In the genomic region with DNA sequence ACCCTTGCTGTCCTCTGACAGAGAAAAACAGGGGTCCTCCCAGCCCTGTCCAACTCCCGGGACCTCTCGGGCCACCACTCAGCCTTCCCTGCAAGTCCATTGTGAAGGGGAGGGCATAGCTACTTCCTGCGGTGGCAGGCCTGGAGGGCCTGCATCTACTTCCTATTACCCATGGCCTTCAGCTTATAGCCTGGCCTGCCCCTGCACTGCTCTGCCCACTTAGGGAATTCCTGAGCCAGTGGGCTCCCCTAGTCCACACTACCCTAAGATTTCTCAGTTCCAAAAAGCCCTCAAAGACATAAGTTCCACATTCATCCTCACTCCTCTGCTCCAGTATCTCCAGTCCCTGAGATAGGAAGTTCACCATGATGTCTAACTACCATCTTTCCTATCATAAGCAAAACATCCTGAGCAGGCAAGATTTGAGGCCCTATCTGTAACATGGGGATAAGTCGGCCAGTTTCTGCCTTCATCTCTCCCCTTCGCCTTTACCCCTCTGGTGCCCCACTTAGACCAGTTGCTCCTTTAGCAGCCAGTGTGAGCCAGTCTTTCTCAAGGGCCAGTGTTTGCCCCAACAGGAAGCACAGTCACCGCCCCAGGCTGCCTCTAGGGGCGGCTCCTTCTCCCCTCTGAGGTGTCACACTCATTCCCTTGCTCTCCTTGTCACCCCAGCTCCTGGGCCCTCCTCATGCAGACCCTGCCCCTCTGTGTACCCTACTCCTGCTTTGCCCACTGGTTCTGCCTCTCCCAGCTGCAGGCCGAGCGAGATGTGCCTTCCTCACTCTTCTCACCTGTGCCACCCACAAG, we compare ENCODE assay signal across 8 cellular contexts. TPM values are rescaled to one million over a fixed set of nuclear protein-coding genes. Genes with fewer than 3 reads are reported as not detected.
DNase-seq lines count a peak whose midpoint lies in the region; ATAC-seq, FAIRE-seq and TF ChIP-seq lines count a peak whose summit lies in the region.

No MANE protein-coding gene starts in this region.

- no peaks in the 10 kb centered on the region for H3K36me3 Mint-ChIP-seq in activated naive CD4-positive, alpha-beta T cell treated with anti-CD3 and anti-CD28 coated beads, Interleukin-2, amount 50 U/mL, for 24 hours

- no peaks in the 10 kb centered on the region for H3K27me3 ChIP-seq in thoracic aorta (replicated peaks; ENCODE audit: insufficient read depth)

- ATAC-seq in thoracic aorta (ENCODE audit: insufficient number of reproducible peaks, low FRiP score, low read depth), result no peak
- ATAC-seq in HG02763 (IDR thresholded peaks at IDR 0.05; ENCODE audit: unreplicated experiment), result no peak

- peak overlapping the region; percentile 40 to 67 for H3K27ac ChIP-seq in kidney (ENCODE audit: low read depth in 2 of 2, low read length in 2 of 2)
- H3K27ac ChIP-seq in thoracic aorta, result peak overlapping the region; percentile 98 to 99

- TF ChIP-seq CTCF in kidney (IDR thresholded peaks at IDR 0.05; ENCODE audit: borderline replicate concordance, extremely low read depth, insufficient read depth) (no peak), thoracic aorta (IDR thresholded peaks at IDR 0.05) (no peak)

- intact Hi-C loops in kidney (cut with DNase I), result no loop called here

- H3K36me3 ChIP-seq in kidney (ENCODE audit: control insufficient read depth in 1 of 2, insufficient read depth in 2 of 2, low read length in 2 of 2) (no peaks in the 10 kb centered on the region), thoracic aorta (no peaks in the 10 kb centered on the region)

- H3K4me1 Mint-ChIP-seq in activated naive CD4-positive, alpha-beta T cell treated with anti-CD3 and anti-CD28 coated beads, Interleukin-2, amount 50 U/mL, for 24 hours, result peaks cover 94% of the 10 kb centered on the region

- no peak overlapping the region for H3K4me3 ChIP-seq in kidney (ENCODE audit: low read length in 2 of 2)
- peak overlapping the region; percentile 40 for H3K4me3 ChIP-seq in thoracic aorta

- H3K27me3 Mint-ChIP-seq in activated naive CD4-positive, alpha-beta T cell treated with anti-CD3 and anti-CD28 coated beads, Interleukin-2, amount 50 U/mL, for 24 hours, result no peaks in the 10 kb centered on the region

- H3K9me3 ChIP-seq in kidney (ENCODE audit: control insufficient read depth in 1 of 2, low read length in 2 of 2) (no peaks in the 10 kb centered on the region), thoracic aorta (no peaks in the 10 kb centered on the region)

- FAIRE-seq in kidney (lab: Jason Lieb, UNC) (no peak), GM19239 (lab: Jason Lieb, UNC) (no peak)

- DNase-seq in GF-D8 (lab: John Stamatoyannopoulos, UW) (peak; percentile 63), NOMO-1 treated with DMSO at 0.1 percent for 48 hours (lab: John Stamatoyannopoulos, UW; ENCODE audit: unreplicated experiment) (peak; percentile 67), kidney (no peak), thoracic aorta (ENCODE audit: low spot score) (no peak), NCI-H2196 treated with DMSO at 0.1 percent for 48 hours (lab: John Stamatoyannopoulos, UW; ENCODE audit: unreplicated experiment) (no peak), GM19239 (ENCODE audit: insufficient read length, low spot score) (no peak)

- no peaks in the 10 kb centered on the region for H3K9me3 Mint-ChIP-seq in activated naive CD4-positive, alpha-beta T cell treated with anti-CD3 and anti-CD28 coated beads, Interleukin-2, amount 50 U/mL, for 24 hours

- peaks cover 47 to 64% of the 10 kb centered on the region in 2 donors for H3K4me1 ChIP-seq in kidney (ENCODE audit: control insufficient read depth in 1 of 2, insufficient read depth in 1 of 2, low read depth in 1 of 2, low read length in 2 of 2)
- peaks cover 77 to 98% of the 10 kb centered on the region in 2 donors for H3K4me1 ChIP-seq in thoracic aorta (ENCODE audit: control insufficient read depth in 1 of 2, low read depth in 2 of 2)

- H3K27ac Mint-ChIP-seq in activated naive CD4-positive, alpha-beta T cell treated with anti-CD3 and anti-CD28 coated beads, Interleukin-2, amount 50 U/mL, for 24 hours, result peak overlapping the region; percentile 93

- H3K9ac ChIP-seq in kidney (ENCODE audit: low read length in 2 of 2), result peak overlapping the region in 1 of 2 donors; percentile 51

- peak overlapping the region; percentile 66 for H3K4me3 Mint-ChIP-seq in activated naive CD4-positive, alpha-beta T cell treated with anti-CD3 and anti-CD28 coated beads, Interleukin-2, amount 50 U/mL, for 24 hours

RNA-seq across cellular contexts. Expression of a gene that starts 10.9 kb away (rescaled TPM):
- total RNA-seq in kidney (132 TPM), thoracic aorta (100 to 1,000 TPM in 1 of 2 donors, 10 to 100 TPM in 1; 77.8 to 112 TPM)
- 35.0 TPM for polyA plus RNA-seq in kidney (ENCODE audit: insufficient read depth, low read depth, low replicate concordance)

RNA-seq across cellular contexts. Expression of a gene that starts 35.7 kb away (rescaled TPM):
- total RNA-seq in kidney (69.9 TPM), thoracic aorta (100 to 1,000 TPM in 1 of 2 donors, 10 to 100 TPM in 1; 60.5 to 107 TPM)
- 56.9 TPM for polyA plus RNA-seq in kidney (ENCODE audit: insufficient read depth, low read depth, low replicate concordance)

RNA-seq across cellular contexts. Expression of a gene that starts 50.1 kb away (rescaled TPM):
- total RNA-seq in kidney (179 TPM), thoracic aorta (10 to 100 TPM; 40.9 to 77.4 TPM)
- 84.3 TPM for polyA plus RNA-seq in kidney (ENCODE audit: insufficient read depth, low read depth, low replicate concordance)

Comparison
In these comparisons a context has a peak if more than half of its experiments do, and no peak if none do; other contexts are left out.
1. DNase-seq: peak in GF-D8 (single experiment) and NOMO-1 treated with DMSO at 0.1 percent for 48 hours (single experiment); none in kidney (single experiment), thoracic aorta (single experiment), NCI-H2196 treated with DMSO at 0.1 percent for 48 hours (single experiment) and GM19239 (single experiment).